In the genomic region with DNA sequence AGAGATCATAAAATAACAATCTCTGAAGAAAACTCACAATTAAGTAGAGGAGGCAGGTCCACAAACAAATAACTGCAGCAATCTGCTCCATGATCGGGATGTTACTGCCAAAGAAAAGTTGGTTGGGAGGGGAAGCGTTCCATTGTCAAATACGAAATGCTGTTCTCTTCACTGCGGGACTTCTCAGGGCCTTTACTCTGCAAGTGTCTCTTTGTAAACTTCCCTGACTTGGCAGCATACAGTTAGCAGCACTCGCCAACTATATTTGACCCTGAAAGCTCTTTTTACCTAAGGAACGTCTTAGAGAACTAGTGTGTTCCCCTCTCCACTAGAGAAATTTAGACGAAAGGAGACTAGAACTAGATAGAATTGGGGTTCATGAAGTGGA, we compare ENCODE assay signal across 26 cellular contexts.
"Had no signal": no experiment of that assay in that cellular context is flagged by ENCODE, and none has a peak within 500 bp of the region (broad histone marks: within the 10 kb centered on the region; RNA-seq: fewer than 3 reads in every experiment).

No MANE protein-coding gene starts in this region.

- ATAC-seq: left lung; lower lobe of right lung; naive thymus-derived CD4-positive, alpha-beta T cell; natural killer cell treated with Interleukin-12 subunit alpha and Interleukin-12 subunit beta and Interleukin-15 and Interleukin-18, amount 100 ng/mL, for 72 hours; pancreas; right cardiac atrium; sciatic nerve; stimulated activated naive B cell treated with anti-CD40 and anti-IgM and Interleukin-4, amounts not matched to agents 10 μg/mL and 1 μg/mL and 100 μg/mL, for 72 hours; stimulated activated naive CD8-positive, alpha-beta T cell treated with anti-CD3 and anti-CD28 coated beads, Interleukin-15, Interleukin-2, amounts not matched to agents 100 U/mL and 50 U/mL, for 24 hours had no signal

- H3K27ac Mint-ChIP-seq: naive thymus-derived CD4-positive, alpha-beta T cell; natural killer cell treated with Interleukin-12 subunit alpha and Interleukin-12 subunit beta and Interleukin-15 and Interleukin-18, amount 100 ng/mL, for 72 hours; stimulated activated naive B cell treated with anti-CD40 and anti-IgM and Interleukin-4, amounts not matched to agents 10 μg/mL and 1 μg/mL and 100 μg/mL, for 72 hours had no signal

- H3K36me3 ChIP-seq: left lung, lower lobe of right lung, pancreas, prostate gland, stomach, thyroid gland, transverse colon, upper lobe of left lung, vagina had no signal

- H3K4me3 Mint-ChIP-seq: naive thymus-derived CD4-positive, alpha-beta T cell; natural killer cell treated with Interleukin-12 subunit alpha and Interleukin-12 subunit beta and Interleukin-15 and Interleukin-18, amount 100 ng/mL, for 72 hours; stimulated activated naive B cell treated with anti-CD40 and anti-IgM and Interleukin-4, amounts not matched to agents 10 μg/mL and 1 μg/mL and 100 μg/mL, for 72 hours had no signal

- H3K36me3 Mint-ChIP-seq: natural killer cell treated with Interleukin-12 subunit alpha and Interleukin-12 subunit beta and Interleukin-15 and Interleukin-18, amount 100 ng/mL, for 72 hours; stimulated activated naive B cell treated with anti-CD40 and anti-IgM and Interleukin-4, amounts not matched to agents 10 μg/mL and 1 μg/mL and 100 μg/mL, for 72 hours had no signal

- H3K4me3 ChIP-seq: left lung, lower lobe of right lung, pancreas, prostate gland, skin epidermis, stomach, testis, thyroid gland, transverse colon, upper lobe of left lung, vagina had no signal

- FAIRE-seq: kidney, pancreas had no signal

- H3K9me3 ChIP-seq: lower lobe of right lung, pancreas, prostate gland, stomach, testis, thyroid gland, transverse colon, upper lobe of left lung, vagina had no signal

- H3K27me3 Mint-ChIP-seq: natural killer cell treated with Interleukin-12 subunit alpha and Interleukin-12 subunit beta and Interleukin-15 and Interleukin-18, amount 100 ng/mL, for 72 hours had no signal

- DNase-seq: kidney; left colon; left lung; lower lobe of right lung; mesenchymal stem cell; naive thymus-derived CD4-positive, alpha-beta T cell; pancreas; posterior cingulate gyrus; retina; right cardiac atrium; stimulated activated CD4-positive, alpha-beta T cell treated with anti-CD3 and anti-CD28 coated beads, Interleukin-12 subunit alpha, Interleukin-12 subunit beta, amount 100 ng/mL, for 4 hours; stimulated activated CD4-positive, alpha-beta T cell treated with anti-CD3 and anti-CD28 coated beads, Interleukin-15, amount 100 ng/mL, for 24 hours; stimulated activated CD4-positive, alpha-beta T cell treated with anti-CD3 and anti-CD28 coated beads, Interleukin-2, amount 100 ng/mL, for 24 hours; stimulated activated CD4-positive, alpha-beta T cell treated with anti-CD3 and anti-CD28 coated beads, Interleukin-4, amount 100 ng/mL, for 1 hour; stimulated activated naive B cell treated with anti-CD40 and anti-IgM and Interleukin-4, amounts not matched to agents 10 μg/mL and 1 μg/mL and 100 μg/mL, for 72 hours; stimulated activated naive CD8-positive, alpha-beta T cell treated with anti-CD3 and anti-CD28 coated beads, Interleukin-15, Interleukin-2, amounts not matched to agents 100 U/mL and 50 U/mL, for 24 hours; stomach; testis; thyroid gland; transverse colon; upper lobe of left lung had no signal

- H3K4me1 Mint-ChIP-seq: stimulated activated naive B cell treated with anti-CD40 and anti-IgM and Interleukin-4, amounts not matched to agents 10 μg/mL and 1 μg/mL and 100 μg/mL, for 72 hours had no signal

- H3K27me3 ChIP-seq: left lung, pancreas, stomach, testis, thyroid gland, transverse colon, upper lobe of left lung, vagina had no signal

- H3K27ac ChIP-seq: left lung, lower lobe of right lung, pancreas, prostate gland, stomach, testis, thyroid gland, upper lobe of left lung, vagina had no signal

- H3K4me1 ChIP-seq: left lung, lower lobe of right lung, pancreas, prostate gland, stomach, testis, thyroid gland, upper lobe of left lung had no signal
